ENCODE assay signal across 15 cellular contexts in genomic region chr16:75861981-75862380, GRCh38.
"Had no signal": no experiment of that assay in that cellular context is flagged by ENCODE, and none has a peak within 500 bp of the region (broad histone marks: within the 10 kb centered on the region; RNA-seq: fewer than 3 reads in every experiment).

No MANE protein-coding gene starts in this region.

- H3K36me3 ChIP-seq: cardiac muscle cell, left ventricle myocardium inferior, ovary, right lobe of liver, upper lobe of right lung had no signal

- DNase-seq: activated B cell treated with CpG ODN at 0.5 μM for 24 hours; activated CD4-positive, alpha-beta memory T cell treated with anti-CD3 and anti-CD28 coated beads for 36 hours; activated CD4-positive, alpha-beta T cell treated with anti-CD3 and anti-CD28 coated beads for 4 hours; erythroblast; left ventricle myocardium inferior; mucosa of descending colon; naive B cell; ovary; right lobe of liver; small intestine; stimulated activated CD4-positive, alpha-beta T cell treated with anti-CD3 and anti-CD28 coated beads, Interleukin-4, amount 100 ng/mL, for 1 hour; stimulated activated naive CD8-positive, alpha-beta T cell treated with anti-CD3 and anti-CD28 coated beads, Interleukin-15, amount 100 ng/mL, for 72 hours; testis; upper lobe of right lung had no signal

- H3K4me3 ChIP-seq: cardiac muscle cell, left ventricle myocardium inferior, mucosa of descending colon, ovary, right lobe of liver, testis, upper lobe of right lung had no signal

- H3K4me1 ChIP-seq: left ventricle myocardium inferior, right lobe of liver, testis, upper lobe of right lung had no signal

- H3K9me3 ChIP-seq: left ventricle myocardium inferior, mucosa of descending colon, ovary, right lobe of liver, testis, upper lobe of right lung had no signal

- H3K27me3 ChIP-seq: cardiac muscle cell, ovary, right lobe of liver, testis, upper lobe of right lung had no signal
